ENCODE assay signal across 8 cellular contexts in genomic region chr11:396948-397548, GRCh38. TPM values are rescaled to one million over a fixed set of nuclear protein-coding genes. Genes with fewer than 3 reads are reported as not detected.
DNase-seq lines count a peak whose midpoint lies in the region; ATAC-seq, FAIRE-seq and TF ChIP-seq lines count a peak whose summit lies in the region.

No MANE protein-coding gene starts in this region.

- H3K79me2 ChIP-seq in K562 (ENCODE audit: control insufficient read depth, insufficient read depth, low read length) = peaks cover 35% of the 10 kb centered on the region

- peaks cover 1% of the 10 kb centered on the region for H3K79me1 ChIP-seq in mesenchymal stem cell (replicated peaks; ENCODE audit: low read length, poor library complexity, severe bottlenecking)

- no peak overlapping the region; a peak in 1 of 4 replicates for H3K9ac ChIP-seq in K562 (ENCODE audit: insufficient read depth in 1 of 2, low read depth in 2 of 2, low read length in 2 of 2)
- peak overlapping the region; percentile 38 for H3K9ac ChIP-seq in mesenchymal stem cell (ENCODE audit: low read length)

- H4K8ac ChIP-seq in mesenchymal stem cell (ENCODE audit: low read length) = no peak overlapping the region

- 98% methylated on average over 28 of the region's 43 CpGs for WGBS in K562 (ENCODE audit: insufficient coverage, low coverage, missing lambda C conversion rate)
- WGBS in mesenchymal stem cell = 95% methylated on average over 43 of the region's 43 CpGs
- WGBS in thyroid gland, 2 donors = 65 to 67% methylated on average over 6 of the region's 43 CpGs

- intact Hi-C loops in K562 (cut with micrococcal nuclease) (no loop called here), Calu3 (cut with micrococcal nuclease; ENCODE audit: unreplicated experiment) (no loop called here), thyroid gland (cut with DNase I) (no loop called here)

- H2AFZ ChIP-seq in K562 (ENCODE audit: low read depth, low read length) (no peak overlapping the region), mesenchymal stem cell (ENCODE audit: low read depth, low read length) (no peak overlapping the region)

- ATAC-seq in GM21723 (IDR thresholded peaks at IDR 0.05; ENCODE audit: unreplicated experiment) (peak; percentile 77), K562 (no peak)

- peaks cover 60% of the 10 kb centered on the region for H3K36me3 Mint-ChIP-seq in Calu3 (ENCODE audit: insufficient read depth, unreplicated experiment)

- H3K27ac Mint-ChIP-seq in Calu3 (ENCODE audit: unreplicated experiment) = no peak overlapping the region

- no peak overlapping the region for H3K4me3 ChIP-seq in K562
- H3K4me3 ChIP-seq in mesenchymal stem cell (ENCODE audit: insufficient read depth in 1 of 2, low read depth in 1 of 2, low read length in 2 of 2) = peak overlapping the region; percentile 7 to 61
- H3K4me3 ChIP-seq in thyroid gland (replicated peaks in 1 of 3) = no peak overlapping the region

- POLR2A ChIA-PET in K562 (lab: Yijun Ruan, JAX) = interaction anchor here (0.6 to 1.2 kb wide), 3 partner anchors 10 to 111 kb away, joined by 3 to 5 read pairs (median 3); no protein-coding TSS in a partner anchor

- H3K18ac ChIP-seq in mesenchymal stem cell (ENCODE audit: low read depth in 1 of 2, low read length in 2 of 2) = no peak overlapping the region

- no peak for TF ChIP-seq RAD21 in K562 (CRISPR knock-in tag; conservative IDR thresholded peaks at IDR 0.05 in 1 of 2, IDR thresholded peaks at IDR 0.05 in 1 of 2)

- TF ChIP-seq POLR2A in K562 (conservative IDR thresholded peaks at IDR 0.05) (no peak), thyroid gland (IDR thresholded peaks at IDR 0.05) (no peak)

- H3K27ac ChIP-seq in K562 (ENCODE audit: extremely low read depth, low read depth, low read length) (no peak overlapping the region), mesenchymal stem cell (ENCODE audit: low read length, poor library complexity, severe bottlenecking) (no peak overlapping the region), thyroid gland (no peak overlapping the region)

- H3K36me3 ChIP-seq in K562 (ENCODE audit: control insufficient read depth, insufficient read depth, low read length) = peaks cover 44% of the 10 kb centered on the region; the same call in 2 of the 3 replicates
- peaks cover 0 to 31% of the 10 kb centered on the region in 2 experiments for H3K36me3 ChIP-seq in mesenchymal stem cell (ENCODE audit: control insufficient read depth in 1 of 2, insufficient read depth in 2 of 2, low read depth in 1 of 2, low read length in 2 of 2)
- H3K36me3 ChIP-seq in thyroid gland = no peaks in the 10 kb centered on the region

- H3K9me3 ChIP-seq in K562 (replicated peaks; ENCODE audit: control insufficient read depth, insufficient read depth, low read depth, low read length) = peaks cover 2% of the 10 kb centered on the region; the same call in 1 of the 2 replicates
- H3K9me3 ChIP-seq in mesenchymal stem cell (ENCODE audit: control insufficient read depth, low read length) = no peaks in the 10 kb centered on the region
- no peaks in the 10 kb centered on the region for H3K9me3 ChIP-seq in thyroid gland

- H4K91ac ChIP-seq in mesenchymal stem cell (ENCODE audit: low read length) = no peak overlapping the region

- H3K27me3 Mint-ChIP-seq in Calu3 (ENCODE audit: unreplicated experiment) = no peaks in the 10 kb centered on the region

- no peak overlapping the region for H2BK12ac ChIP-seq in mesenchymal stem cell (ENCODE audit: low read length in 2 of 2)

- H3K4me3 Mint-ChIP-seq in Calu3 (ENCODE audit: low read depth, unreplicated experiment) = no peak overlapping the region

- TF ChIP-seq CTCF in K562 (IDR thresholded peaks at IDR 0.05 in 2 of 3, conservative IDR thresholded peaks at IDR 0.05 in 1 of 3; ENCODE audit: insufficient read depth in 2 of 3, low read depth in 1 of 3, low read length in 3 of 3) = no peak
- TF ChIP-seq CTCF in Calu3 (IDR thresholded peaks at IDR 0.05; ENCODE audit: unreplicated experiment) = no peak
- TF ChIP-seq CTCF in thyroid gland (IDR thresholded peaks at IDR 0.05) = peak in 1 of 6 experiments; percentile 31

- H2BK120ac ChIP-seq in mesenchymal stem cell (ENCODE audit: low read depth, low read length) = no peak overlapping the region

- DNase-seq in D341Med (ENCODE audit: low spot score) (peak; percentile 85), NOMO-1 treated with DMSO at 0.1 percent for 48 hours (lab: John Stamatoyannopoulos, UW; ENCODE audit: unreplicated experiment) (peak; percentile 79), K562 (ENCODE audit: extremely low read depth in 1 of 4, low spot score in 3 of 4) (no peak), mesenchymal stem cell (no peak), Calu3 (no peak), RKO (ENCODE audit: low spot score) (no peak), thyroid gland (no peak)

- no peak for FAIRE-seq in K562 (lab: Jason Lieb, UNC)

- H3K9me3 Mint-ChIP-seq in Calu3 (ENCODE audit: low read depth, unreplicated experiment) = no peaks in the 10 kb centered on the region

- H4K20me1 ChIP-seq in K562 (replicated peaks; ENCODE audit: control insufficient read depth, insufficient read depth, low read length) = no peaks in the 10 kb centered on the region

- H3K4me2 ChIP-seq in K562 (ENCODE audit: insufficient read depth, low read length) (no peak overlapping the region), mesenchymal stem cell (ENCODE audit: low read length, poor library complexity, severe bottlenecking) (no peak overlapping the region)

- no peak overlapping the region for H2AK5ac ChIP-seq in mesenchymal stem cell (ENCODE audit: low read length, severe bottlenecking)

- CTCF ChIA-PET in K562 (lab: Yijun Ruan, JAX; ENCODE audit: low intra/inter-chr PET ratio) = no interaction called here
- CTCF ChIA-PET in Calu3 (lab: Charles Lee) = interaction anchor here (0.9 to 1.3 kb wide), 2 partner anchors 51 to 129 kb away, joined by 3 to 9 read pairs; no protein-coding TSS in a partner anchor

- H2BK15ac ChIP-seq in mesenchymal stem cell (ENCODE audit: low read depth, poor library complexity, severe bottlenecking) = no peak overlapping the region

- no peaks in the 10 kb centered on the region for H3K9me1 ChIP-seq in K562 (ENCODE audit: control insufficient read depth, insufficient read depth, low read length)

- H3K4me1 ChIP-seq in K562 (replicated peaks in 1 of 2; ENCODE audit: control insufficient read depth in 2 of 2, insufficient read depth in 2 of 2, low read length in 2 of 2) (peaks cover 19 to 53% of the 10 kb centered on the region in 2 experiments), mesenchymal stem cell (ENCODE audit: control insufficient read depth, insufficient read depth, low read depth, low read length) (peaks cover 41% of the 10 kb centered on the region), thyroid gland (peaks cover 14 to 17% of the 10 kb centered on the region in 2 donors)

- H3K4me1 Mint-ChIP-seq in Calu3 (ENCODE audit: low read depth, unreplicated experiment) = peaks cover 8% of the 10 kb centered on the region

- no peak overlapping the region for H3K4ac ChIP-seq in mesenchymal stem cell (ENCODE audit: low read depth in 1 of 2, low read length in 2 of 2)

- H3K27me3 ChIP-seq in K562 (ENCODE audit: control insufficient read depth in 2 of 2, insufficient read depth in 2 of 2, low read length in 2 of 2) (no peaks in the 10 kb centered on the region), mesenchymal stem cell (ENCODE audit: control insufficient read depth in 1 of 2, insufficient read depth in 1 of 2, low read length in 2 of 2) (no peaks in the 10 kb centered on the region), thyroid gland (no peaks in the 10 kb centered on the region)

- H3K23ac ChIP-seq in mesenchymal stem cell (ENCODE audit: low read length in 2 of 2) = no peak overlapping the region

- no peak for TF ChIP-seq EP300 in K562 (IDR thresholded peaks at IDR 0.05; ENCODE audit: low read length)

- no TSS peak for BruUV-seq in K562 (replicated peaks; lab: Mats Ljungman, UMichigan)
- BruUV-seq in Calu3 (replicated peaks; lab: Mats Ljungman, UMichigan) = no TSS peak

- H2BK5ac ChIP-seq in mesenchymal stem cell (ENCODE audit: low read depth, low read length, poor library complexity, severe bottlenecking) = no peak overlapping the region

- no peak overlapping the region for H3K14ac ChIP-seq in mesenchymal stem cell (ENCODE audit: low read length in 2 of 2)

- in situ Hi-C loops in K562 (cut with MboI) = no loop called here

RNA-seq across cellular contexts. Expression of gene PKP3, which starts 3.0 kb away (rescaled TPM):
- total RNA-seq in K562 (2011; cell fraction: chromatin; rRNA removed; ENCODE audit: low replicate concordance) = 29.8 and 101 TPM in 2 replicates
- total RNA-seq in K562 (2011; cell fraction: nucleolus; rRNA removed) = 77.2 and 90.9 TPM in 2 replicates
- 38.5 and 42.2 TPM in 2 replicates for total RNA-seq in K562 (2011; cell fraction: nucleoplasm; rRNA removed)
- total RNA-seq in K562 (2014; rRNA removed) (99.7 and 122 TPM in 2 replicates), K562 (2014; rRNA removed; fragmentation: Illumina TruSeq; extraction: Trizol) (11.2 and 14.9 TPM in 2 replicates), K562 (2015; rRNA removed; fragmentation: Illumina TruSeq; extraction: Trizol) (30.7 and 36.6 TPM in 2 replicates), K562 (2021) (102 and 110 TPM in 2 replicates), Calu3 (2022) (128 and 154 TPM in 2 replicates), thyroid gland (10 to 100 TPM; 30.4 to 58.4 (median 46.9) TPM)
- polyA plus RNA-seq in K562 (2011; rRNA removed) (45.4 and 47.8 TPM in 2 replicates), K562 (2014; fragmentation: Illumina TruSeq; extraction: Trizol) (26.9 and 39.7 TPM in 2 replicates), K562 (2014; fragmentation: Nextera tagmentation; extraction: Ambion mirVana) (under 1 TPM; 0.11 to 0.45 TPM), K562 (2014; rRNA removed) (73.9 and 78.9 TPM in 2 replicates)
- polyA plus RNA-seq in K562 (2011; cell fraction: cytosol; rRNA removed) = 40.1 and 126 TPM in 2 replicates
- 77.2 and 108 TPM in 2 replicates for polyA plus RNA-seq in K562 (2011; cell fraction: nucleus; rRNA removed)
- 49.0 and 59.2 TPM in 2 replicates for polyA plus RNA-seq in K562 (2012)
- 8.3 and 21.7 TPM in 2 replicates for polyA minus RNA-seq in K562 (2011; rRNA and poly(A)+ RNA removed)
- polyA minus RNA-seq in K562 (2011; cell fraction: cytosol; rRNA and poly(A)+ RNA removed) = 71.3 and 72.2 TPM in 2 replicates
- polyA minus RNA-seq in K562 (2011; cell fraction: nucleus; rRNA and poly(A)+ RNA removed) = 28.1 and 30.5 TPM in 2 replicates
- polyA plus RNA-seq in mesenchymal stem cell (2013, experiment 1 of 2) = 2.0 TPM
- polyA plus RNA-seq in mesenchymal stem cell (2013, experiment 2 of 2) = 1.4 TPM

RNA-seq across cellular contexts. Expression of gene SIGIRR, which starts 17.8 kb away (rescaled TPM):
- 8.7 and 27.6 TPM in 2 replicates for total RNA-seq in K562 (2011; cell fraction: chromatin; rRNA removed; ENCODE audit: low replicate concordance)
- total RNA-seq in K562 (2011; cell fraction: nucleolus; rRNA removed) = 50.7 and 50.9 TPM in 2 replicates
- total RNA-seq in K562 (2011; cell fraction: nucleoplasm; rRNA removed) = 15.8 and 24.1 TPM in 2 replicates
- total RNA-seq in K562 (2014; rRNA removed) = 109 and 114 TPM in 2 replicates
- total RNA-seq in K562 (2014; rRNA removed; fragmentation: Illumina TruSeq; extraction: Trizol) = 6.0 and 7.2 TPM in 2 replicates
- 50.6 and 51.6 TPM in 2 replicates for total RNA-seq in K562 (2015; rRNA removed; fragmentation: Illumina TruSeq; extraction: Trizol)
- 83.1 and 93.8 TPM in 2 replicates for total RNA-seq in K562 (2021)
- 22.5 and 25.0 TPM in 2 replicates for polyA plus RNA-seq in K562 (2011; rRNA removed)
- polyA plus RNA-seq in K562 (2011; cell fraction: cytosol; rRNA removed) = 41.4 and 135 TPM in 2 replicates
- 81.1 and 118 TPM in 2 replicates for polyA plus RNA-seq in K562 (2011; cell fraction: nucleus; rRNA removed)
- 55.3 and 81.1 TPM in 2 replicates for polyA plus RNA-seq in K562 (2012)
- 14.8 and 46.2 TPM in 2 replicates for polyA plus RNA-seq in K562 (2014; fragmentation: Illumina TruSeq; extraction: Trizol)
- 10 to 100 TPM in 1 of 2 experiments, 1 to 10 TPM in 1; 6.3 to 13.3 TPM for polyA plus RNA-seq in K562 (2014; fragmentation: Nextera tagmentation; extraction: Ambion mirVana)
- polyA plus RNA-seq in K562 (2014; rRNA removed) = 92.4 and 133 TPM in 2 replicates
- polyA minus RNA-seq in K562 (2011; rRNA and poly(A)+ RNA removed) = 1.1 and 2.3 TPM in 2 replicates
- polyA minus RNA-seq in K562 (2011; cell fraction: cytosol; rRNA and poly(A)+ RNA removed) = 12.4 and 13.7 TPM in 2 replicates
- 11.0 and 11.7 TPM in 2 replicates for polyA minus RNA-seq in K562 (2011; cell fraction: nucleus; rRNA and poly(A)+ RNA removed)
- 36.5 TPM for polyA plus RNA-seq in mesenchymal stem cell (2013, experiment 1 of 2)
- 37.3 TPM for polyA plus RNA-seq in mesenchymal stem cell (2013, experiment 2 of 2)
- total RNA-seq in Calu3 (2022) = 76.3 and 83.6 TPM in 2 replicates
- 10 to 100 TPM; 46.0 to 69.6 (median 47.8) TPM for total RNA-seq in thyroid gland

RNA-seq across cellular contexts. Expression of gene B4GALNT4, which starts 27.7 kb away (rescaled TPM):
- total RNA-seq in K562 (2011; cell fraction: chromatin; rRNA removed; ENCODE audit: low replicate concordance) = 45.4 and 151 TPM in 2 replicates
- 117 and 141 TPM in 2 replicates for total RNA-seq in K562 (2011; cell fraction: nucleolus; rRNA removed)
- 54.9 and 57.5 TPM in 2 replicates for total RNA-seq in K562 (2011; cell fraction: nucleoplasm; rRNA removed)
- total RNA-seq in K562 (2014; rRNA removed) (22.7 and 26.2 TPM in 2 replicates), K562 (2014; rRNA removed; fragmentation: Illumina TruSeq; extraction: Trizol) (2.1 and 2.5 TPM in 2 replicates), K562 (2015; rRNA removed; fragmentation: Illumina TruSeq; extraction: Trizol) (7.6 and 9.7 TPM in 2 replicates), K562 (2021) (33.6 and 37.1 TPM in 2 replicates), Calu3 (2022) (1.9 and 4.6 TPM in 2 replicates), thyroid gland (1 to 10 TPM in 1 of 4 donors, under 1 TPM in 1, not detected in 2; 0.98 to 1.2 TPM)
- polyA plus RNA-seq in K562 (2011; rRNA removed) (14.0 and 22.7 TPM in 2 replicates), K562 (2014; fragmentation: Illumina TruSeq; extraction: Trizol) (4.5 and 10.9 TPM in 2 replicates), K562 (2014; fragmentation: Nextera tagmentation; extraction: Ambion mirVana) (under 1 TPM in 1 of 2 experiments, not detected in 1; 0.20 TPM), K562 (2014; rRNA removed) (30.0 and 32.0 TPM in 2 replicates)
- polyA plus RNA-seq in K562 (2011; cell fraction: cytosol; rRNA removed) = 20.4 and 42.5 TPM in 2 replicates
- 174 and 271 TPM in 2 replicates for polyA plus RNA-seq in K562 (2011; cell fraction: nucleus; rRNA removed)
- 17.2 and 19.0 TPM in 2 replicates for polyA plus RNA-seq in K562 (2012)
- 2.1 and 3.3 TPM in 2 replicates for polyA minus RNA-seq in K562 (2011; rRNA and poly(A)+ RNA removed)
- 8.1 and 9.7 TPM in 2 replicates for polyA minus RNA-seq in K562 (2011; cell fraction: cytosol; rRNA and poly(A)+ RNA removed)
- polyA minus RNA-seq in K562 (2011; cell fraction: nucleus; rRNA and poly(A)+ RNA removed) = 23.6 and 27.2 TPM in 2 replicates
- polyA plus RNA-seq in mesenchymal stem cell (2013, experiment 1 of 2) = 17.0 TPM
- 15.3 TPM for polyA plus RNA-seq in mesenchymal stem cell (2013, experiment 2 of 2)

RNA-seq across cellular contexts. Expression of gene ANO9, which starts 44.8 kb away (rescaled TPM):
- 28.4 and 83.6 TPM in 2 replicates for total RNA-seq in K562 (2011; cell fraction: chromatin; rRNA removed; ENCODE audit: low replicate concordance)
- total RNA-seq in K562 (2011; cell fraction: nucleolus; rRNA removed) = 54.4 and 56.8 TPM in 2 replicates
- total RNA-seq in K562 (2011; cell fraction: nucleoplasm; rRNA removed) = 33.9 and 40.5 TPM in 2 replicates
- total RNA-seq in K562 (2014; rRNA removed) (4.9 and 5.1 TPM in 2 replicates), K562 (2014; rRNA removed; fragmentation: Illumina TruSeq; extraction: Trizol) (1.0 and 1.1 TPM in 2 replicates), K562 (2015; rRNA removed; fragmentation: Illumina TruSeq; extraction: Trizol) (3.8 TPM in 2 replicates), K562 (2021) (9.3 and 14.5 TPM in 2 replicates), Calu3 (2022) (27.2 and 32.2 TPM in 2 replicates), thyroid gland (1 to 10 TPM; 3.7 to 6.4 (median 4.7) TPM)
- polyA plus RNA-seq in K562 (2011; rRNA removed) (5.4 and 19.1 TPM in 2 replicates), K562 (2014; fragmentation: Illumina TruSeq; extraction: Trizol) (4.5 and 5.5 TPM in 2 replicates), K562 (2014; fragmentation: Nextera tagmentation; extraction: Ambion mirVana) (under 1 TPM; 0.20 to 0.27 TPM), K562 (2014; rRNA removed) (10.7 and 10.8 TPM in 2 replicates)
- polyA plus RNA-seq in K562 (2011; cell fraction: cytosol; rRNA removed) = 4.1 and 4.3 TPM in 2 replicates
- polyA plus RNA-seq in K562 (2011; cell fraction: nucleus; rRNA removed) = 179 and 200 TPM in 2 replicates
- 11.4 and 33.5 TPM in 2 replicates for polyA plus RNA-seq in K562 (2012)
- polyA minus RNA-seq in K562 (2011; rRNA and poly(A)+ RNA removed) = 1.3 and 1.4 TPM in 2 replicates
- polyA minus RNA-seq in K562 (2011; cell fraction: cytosol; rRNA and poly(A)+ RNA removed) = 2.9 and 3.2 TPM in 2 replicates
- polyA minus RNA-seq in K562 (2011; cell fraction: nucleus; rRNA and poly(A)+ RNA removed) = 19.4 and 27.1 TPM in 2 replicates
- polyA plus RNA-seq in mesenchymal stem cell (2013, experiment 1 of 2) = not detected
- polyA plus RNA-seq in mesenchymal stem cell (2013, experiment 2 of 2) = 0.01 TPM

RNA-seq across cellular contexts. Expression of gene PTDSS2, which starts 53.0 kb away (rescaled TPM):
- total RNA-seq in K562 (2011; cell fraction: chromatin; rRNA removed; ENCODE audit: low replicate concordance) = 105 and 295 TPM in 2 replicates
- total RNA-seq in K562 (2011; cell fraction: nucleolus; rRNA removed) = 221 and 222 TPM in 2 replicates
- 123 and 136 TPM in 2 replicates for total RNA-seq in K562 (2011; cell fraction: nucleoplasm; rRNA removed)
- total RNA-seq in K562 (2014; rRNA removed) = 42.4 and 61.4 TPM in 2 replicates
- total RNA-seq in K562 (2014; rRNA removed; fragmentation: Illumina TruSeq; extraction: Trizol) = 7.7 and 10.3 TPM in 2 replicates
- total RNA-seq in K562 (2015; rRNA removed; fragmentation: Illumina TruSeq; extraction: Trizol) = 17.2 and 19.2 TPM in 2 replicates
- total RNA-seq in K562 (2021) = 51.4 and 53.9 TPM in 2 replicates
- polyA plus RNA-seq in K562 (2011; rRNA removed) = 22.4 and 36.2 TPM in 2 replicates
- polyA plus RNA-seq in K562 (2011; cell fraction: cytosol; rRNA removed) = 31.4 and 55.2 TPM in 2 replicates
- 204 and 221 TPM in 2 replicates for polyA plus RNA-seq in K562 (2011; cell fraction: nucleus; rRNA removed)
- 33.8 and 52.0 TPM in 2 replicates for polyA plus RNA-seq in K562 (2012)
- 16.9 and 25.2 TPM in 2 replicates for polyA plus RNA-seq in K562 (2014; fragmentation: Illumina TruSeq; extraction: Trizol)
- polyA plus RNA-seq in K562 (2014; fragmentation: Nextera tagmentation; extraction: Ambion mirVana) = 1 to 10 TPM in 1 of 2 experiments, under 1 TPM in 1; 0.45 to 1.1 TPM
- polyA plus RNA-seq in K562 (2014; rRNA removed) = 36.8 and 38.3 TPM in 2 replicates
- 21.0 and 25.3 TPM in 2 replicates for polyA minus RNA-seq in K562 (2011; rRNA and poly(A)+ RNA removed)
- 26.6 and 30.7 TPM in 2 replicates for polyA minus RNA-seq in K562 (2011; cell fraction: cytosol; rRNA and poly(A)+ RNA removed)
- polyA minus RNA-seq in K562 (2011; cell fraction: nucleus; rRNA and poly(A)+ RNA removed) = 37.0 and 51.1 TPM in 2 replicates
- polyA plus RNA-seq in mesenchymal stem cell (2013, experiment 1 of 2) = 25.0 TPM
- 26.7 TPM for polyA plus RNA-seq in mesenchymal stem cell (2013, experiment 2 of 2)
- total RNA-seq in Calu3 (2022) = 25.1 and 30.4 TPM in 2 replicates
- total RNA-seq in thyroid gland = 10 to 100 TPM; 40.8 to 69.9 (median 41.7) TPM

Comparison
In these comparisons a context has a peak if more than half of its experiments do, and no peak if none do; other contexts are left out.
1. DNase-seq: peak in D341Med (single experiment) and NOMO-1 treated with DMSO at 0.1 percent for 48 hours (single experiment); none in K562 (0 of 4), mesenchymal stem cell (single experiment), Calu3 (single experiment), RKO (single experiment) and thyroid gland (0 of 2).
2. H3K4me3 ChIP-seq: peak in mesenchymal stem cell (2 of 2); none in K562 (single experiment) and thyroid gland (0 of 3).